17 cellular contexts compared by ENCODE assay signal in genomic region chr9:135275163-135275925, GRCh38.
DNase-seq lines count a peak whose midpoint lies in the region; ATAC-seq, FAIRE-seq and TF ChIP-seq lines count a peak whose summit lies in the region.
"Had no signal": no experiment of that assay in that cellular context is flagged by ENCODE, and none has a peak within 500 bp of the region (broad histone marks: within the 10 kb centered on the region; RNA-seq: fewer than 3 reads in every experiment).

No MANE protein-coding gene starts in this region.

- DNase-seq in NCI-H2196 (lab: John Stamatoyannopoulos, UW; ENCODE audit: unreplicated experiment): peak; percentile 48
- peak; percentile 23 for DNase-seq in occipital lobe (lab: John Stamatoyannopoulos, UW)
- no peak for DNase-seq in D721Med (ENCODE audit: insufficient read length, low spot score)
- no peak for DNase-seq in NCI-H226
- no peak for DNase-seq in effector CD4-positive, alpha-beta T cell
- DNase-seq: activated CD8-positive, alpha-beta memory T cell treated with anti-CD3 and anti-CD28 coated beads for 24 hours; amniotic stem cell; left cardiac atrium; NCI-H146; NCI-H774; stimulated activated CD4-positive, alpha-beta T cell treated with anti-CD3 and anti-CD28 coated beads, Interleukin-15, amount 100 ng/mL, for 24 hours; stimulated activated naive CD8-positive, alpha-beta T cell treated with anti-CD3 and anti-CD28 coated beads, Interleukin-15, amount 100 ng/mL, for 72 hours; SW 1271; WERI-Rb-1 had no signal

- TF ChIP-seq CTCF in C4-2B (conservative IDR thresholded peaks at IDR 0.05) (no peak), D721Med (IDR thresholded peaks at IDR 0.05; ENCODE audit: insufficient read depth, missing control alignments) (no peak)

- FAIRE-seq in D721Med (lab: Jason Lieb, UNC): no peak

- H3K27ac ChIP-seq in C4-2B: peak overlapping the region; percentile 44
- H3K27ac ChIP-seq: KMS-11, WERI-Rb-1 had no signal

- ATAC-seq in esophagus mucosa: peak; percentile 53
- ATAC-seq: stimulated activated naive CD8-positive, alpha-beta T cell treated with anti-CD3 and anti-CD28 coated beads, Interleukin-15, amount 100 ng/mL, for 72 hours had no signal

Comparison
In these comparisons a context has a peak if more than half of its experiments do, and no peak if none do; other contexts are left out.
1. DNase-seq: peak in NCI-H2196 (single experiment) and occipital lobe (single experiment); none in D721Med (single experiment), NCI-H226 (single experiment) and effector CD4-positive, alpha-beta T cell (single experiment).